Comparison of ENCODE assay signal across 18 cellular contexts in genomic region chr1:15332952-15333715, GRCh38.
"Had no signal": no experiment of that assay in that cellular context is flagged by ENCODE, and none has a peak within 500 bp of the region (broad histone marks: within the 10 kb centered on the region; RNA-seq: fewer than 3 reads in every experiment).

No MANE protein-coding gene starts in this region.

- H3K27me3 ChIP-seq: esophagus muscularis mucosa, gastroesophageal sphincter, sigmoid colon, uterus had no signal

- DNase-seq: effector memory CD8-positive, alpha-beta T cell; foreskin fibroblast; immature natural killer cell; left cardiac atrium; left ventricle myocardium inferior; midbrain; sigmoid colon; stimulated activated CD4-positive, alpha-beta T cell treated with anti-CD3 and anti-CD28 coated beads, Interleukin-2, amount 100 ng/mL, for 48 hours; stimulated activated naive CD4-positive, alpha-beta T cell treated with Interleukin-2 at 50 U/mL for 16 hours; uterus had no signal

- H3K9me3 Mint-ChIP-seq: effector memory CD8-positive, alpha-beta T cell; immature natural killer cell; nephron; type B pancreatic cell had no signal

- ATAC-seq: effector memory CD8-positive, alpha-beta T cell; gastroesophageal sphincter; left cardiac atrium had no signal

- H3K36me3 ChIP-seq: esophagus muscularis mucosa, gastroesophageal sphincter, left ventricle myocardium inferior, sigmoid colon, uterus had no signal

- H3K27ac Mint-ChIP-seq: effector memory CD8-positive, alpha-beta T cell; immature natural killer cell; nephron; type B pancreatic cell had no signal

- H3K36me3 Mint-ChIP-seq: immature natural killer cell, type B pancreatic cell had no signal

- FAIRE-seq: keratinocyte had no signal

- H3K4me3 Mint-ChIP-seq: effector memory CD8-positive, alpha-beta T cell; immature natural killer cell; nephron; type B pancreatic cell had no signal

- H3K27me3 Mint-ChIP-seq: effector memory CD8-positive, alpha-beta T cell had no signal

- H3K4me3 ChIP-seq: esophagus muscularis mucosa, gastroesophageal sphincter, left ventricle myocardium inferior, lung, sigmoid colon, skin epidermis, uterus had no signal

- H3K27ac ChIP-seq: epithelial cell of prostate, esophagus muscularis mucosa, gastroesophageal sphincter, left ventricle myocardium inferior, sigmoid colon, skin epidermis, uterus had no signal

- H3K9me3 ChIP-seq: esophagus muscularis mucosa, gastroesophageal sphincter, left ventricle myocardium inferior, sigmoid colon, uterus had no signal
